ENCODE assay signal across 7 cellular contexts in the genomic region with DNA sequence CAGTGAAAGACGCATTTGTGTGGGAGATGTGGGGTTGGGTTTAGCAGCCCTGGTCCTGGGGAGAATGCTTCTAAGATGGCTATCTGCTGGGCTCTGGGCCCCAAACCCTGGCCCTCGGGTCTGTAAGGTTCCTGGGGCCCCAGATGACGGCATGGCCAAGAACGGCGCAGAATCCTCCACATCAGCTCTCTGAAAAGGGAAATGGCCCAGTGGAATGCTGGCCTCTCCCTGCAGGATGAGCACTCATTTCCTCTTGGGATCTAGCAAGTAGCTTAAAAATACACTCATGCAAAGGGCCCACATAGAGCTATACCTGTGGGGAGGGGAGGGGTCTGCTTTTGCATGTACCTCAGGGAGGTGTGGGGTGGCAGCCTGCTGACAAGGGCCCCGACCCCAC. TPM values are rescaled to one million over a fixed set of nuclear protein-coding genes. Genes with fewer than 3 reads are reported as not detected.
DNase-seq lines count a peak whose midpoint lies in the region; ATAC-seq, FAIRE-seq and TF ChIP-seq lines count a peak whose summit lies in the region.

No MANE protein-coding gene starts in this region.

- H3K4me3 Mint-ChIP-seq in IgD-negative memory B cell, result peak overlapping the region; percentile 45 to 88 (median 78)

- H3K36me3 ChIP-seq in ascending aorta, result no peaks in the 10 kb centered on the region
- H3K36me3 ChIP-seq in kidney (ENCODE audit: control insufficient read depth in 1 of 2, insufficient read depth in 2 of 2, low read length in 2 of 2), result no peaks in the 10 kb centered on the region
- H3K36me3 ChIP-seq in subcutaneous abdominal adipose tissue (ENCODE audit: control insufficient read depth in 5 of 5, insufficient read depth in 5 of 5, low read length in 5 of 5), result no peaks in the 10 kb centered on the region

- peaks cover 2% of the 10 kb centered on the region for H3K27me3 Mint-ChIP-seq in IgD-negative memory B cell

- H3K4me1 ChIP-seq in ascending aorta (peaks cover 6 to 13% of the 10 kb centered on the region in 2 donors), kidney (ENCODE audit: control insufficient read depth in 1 of 2, insufficient read depth in 1 of 2, low read depth in 1 of 2, low read length in 2 of 2) (peaks cover 13 to 20% of the 10 kb centered on the region in 2 donors), subcutaneous abdominal adipose tissue (ENCODE audit: control insufficient read depth in 5 of 5, insufficient read depth in 5 of 5, low read length in 5 of 5) (peaks cover 18 to 58% (median 47%) of the 10 kb centered on the region in 5 donors)

- H3K27me3 ChIP-seq in ascending aorta, result no peaks in the 10 kb centered on the region
- peaks cover 0 to 11% (median 0%) of the 10 kb centered on the region in 5 donors for H3K27me3 ChIP-seq in subcutaneous abdominal adipose tissue (ENCODE audit: control insufficient read depth in 5 of 5, insufficient read depth in 4 of 5, low read length in 5 of 5)

- no peaks in the 10 kb centered on the region for H3K9me3 Mint-ChIP-seq in IgD-negative memory B cell

- TF ChIP-seq CTCF in ascending aorta (IDR thresholded peaks at IDR 0.05), result no peak
- no peak for TF ChIP-seq CTCF in kidney (IDR thresholded peaks at IDR 0.05; ENCODE audit: borderline replicate concordance, extremely low read depth, insufficient read depth)

- H3K36me3 Mint-ChIP-seq in IgD-negative memory B cell, result no peaks in the 10 kb centered on the region

- FAIRE-seq in kidney (lab: Jason Lieb, UNC), result no peak

- intact Hi-C loops in ascending aorta (cut with DNase I), result loop anchor here (1.0 to 5.0 kb wide), 6 partner anchors 53 to 312 kb away; no protein-coding TSS in a partner anchor
- intact Hi-C loops in kidney (cut with DNase I), result no loop called here

- peaks cover 1 to 8% (median 5%) of the 10 kb centered on the region in 3 donors for H3K4me1 Mint-ChIP-seq in IgD-negative memory B cell

- DNase-seq in ascending aorta (ENCODE audit: low spot score in 2 of 2) (no peak), kidney (no peak), Ammon's horn (ENCODE audit: low spot score) (no peak)

- H3K4me3 ChIP-seq in ascending aorta (peak overlapping the region in 1 of 2 donors; percentile 61), kidney (ENCODE audit: low read length in 2 of 2) (peak overlapping the region in 1 of 2 donors; percentile 53), subcutaneous abdominal adipose tissue (ENCODE audit: low read depth in 1 of 5, low read length in 5 of 5) (peak overlapping the region in 4 of 5 donors; percentile 45 to 59 (median 50))

- H3K9ac ChIP-seq in kidney (ENCODE audit: low read length in 2 of 2) (no peak overlapping the region), subcutaneous abdominal adipose tissue (ENCODE audit: low read length in 5 of 5) (peak overlapping the region in 4 of 5 donors; percentile 14 to 56 (median 53))

- no peaks in the 10 kb centered on the region for H3K9me3 ChIP-seq in ascending aorta
- H3K9me3 ChIP-seq in kidney (ENCODE audit: control insufficient read depth in 1 of 2, low read length in 2 of 2), result no peaks in the 10 kb centered on the region
- no peaks in the 10 kb centered on the region for H3K9me3 ChIP-seq in subcutaneous abdominal adipose tissue (ENCODE audit: control insufficient read depth in 5 of 5, low read length in 5 of 5)

- ATAC-seq in HG03025 (IDR thresholded peaks at IDR 0.05; ENCODE audit: low FRiP score, unreplicated experiment), result no peak
- no peak for ATAC-seq in GM18861 (IDR thresholded peaks at IDR 0.05; ENCODE audit: unreplicated experiment)

- H3K27ac Mint-ChIP-seq in IgD-negative memory B cell, result no peak overlapping the region

- H3K27ac ChIP-seq in ascending aorta (peak overlapping the region; percentile 50 to 52), kidney (ENCODE audit: low read depth in 2 of 2, low read length in 2 of 2) (peak overlapping the region; percentile 5 to 72), subcutaneous abdominal adipose tissue (ENCODE audit: low read depth, low read length) (peak overlapping the region; percentile 72)

RNA-seq across cellular contexts. Expression of gene LINC01488, which starts 37.5 kb away (rescaled TPM):
- not detected for polyA plus RNA-seq in IgD-negative memory B cell
- total RNA-seq in ascending aorta, result not detected
- not detected for total RNA-seq in kidney
- polyA plus RNA-seq in kidney (ENCODE audit: insufficient read depth, low read depth, low replicate concordance), result not detected

Comparison
In these comparisons a context has a peak if more than half of its experiments do, and no peak if none do; other contexts are left out.
1. H3K9ac ChIP-seq: peak in subcutaneous abdominal adipose tissue (4 of 5); none in kidney (0 of 2).
2. Peak in every context shown above with its lines, with median percentiles within 50 percentile points of each other: H3K27ac ChIP-seq.